1 cellular context compared by ENCODE assay signal in the genomic region with DNA sequence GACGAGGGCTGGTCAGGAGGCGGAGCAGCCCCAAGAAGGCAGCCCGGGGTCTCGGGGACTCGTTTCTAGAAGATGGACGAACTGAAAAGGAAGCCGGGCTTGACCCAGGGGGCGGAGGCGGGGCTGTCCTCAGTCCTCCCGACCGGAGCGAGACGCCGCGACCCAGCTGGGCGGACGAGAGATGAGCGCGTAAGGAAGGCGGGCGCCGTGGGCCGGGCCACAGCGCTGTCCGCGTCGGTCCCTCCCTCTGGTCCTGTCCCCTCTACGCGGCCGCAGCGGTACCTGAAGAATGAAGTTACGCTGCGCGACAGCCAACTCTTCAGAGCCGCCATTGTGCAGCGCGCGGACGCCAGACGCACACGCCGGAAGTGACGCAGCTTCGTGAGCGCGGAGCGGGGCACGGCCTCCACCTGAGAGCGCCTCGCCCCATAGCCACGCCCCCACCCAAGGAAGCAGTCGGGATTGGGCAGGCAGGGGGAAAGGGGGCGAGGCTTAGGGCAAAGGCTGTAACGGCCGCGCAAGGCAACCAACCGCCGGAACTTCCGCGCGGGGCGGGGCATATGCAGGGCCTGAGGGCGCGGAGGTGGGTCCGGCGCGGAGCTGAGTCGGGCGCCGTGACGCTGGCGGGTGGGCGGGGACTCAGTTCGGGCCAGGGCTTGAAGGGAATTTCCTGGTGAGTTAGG.
TF ChIP-seq lines count a peak whose summit lies in the region.

A gene (minus strand): TSS at position 370 of the 683 bp plus-strand sequence. CDS start 38 bp downstream, at position 332.

TF ChIP-seq in HepG2, 621 proteins besides CTCF, POLR2A, EP300 and RAD21 (continued from another document and continues in another):
- TF ChIP-seq, protein P1, sequence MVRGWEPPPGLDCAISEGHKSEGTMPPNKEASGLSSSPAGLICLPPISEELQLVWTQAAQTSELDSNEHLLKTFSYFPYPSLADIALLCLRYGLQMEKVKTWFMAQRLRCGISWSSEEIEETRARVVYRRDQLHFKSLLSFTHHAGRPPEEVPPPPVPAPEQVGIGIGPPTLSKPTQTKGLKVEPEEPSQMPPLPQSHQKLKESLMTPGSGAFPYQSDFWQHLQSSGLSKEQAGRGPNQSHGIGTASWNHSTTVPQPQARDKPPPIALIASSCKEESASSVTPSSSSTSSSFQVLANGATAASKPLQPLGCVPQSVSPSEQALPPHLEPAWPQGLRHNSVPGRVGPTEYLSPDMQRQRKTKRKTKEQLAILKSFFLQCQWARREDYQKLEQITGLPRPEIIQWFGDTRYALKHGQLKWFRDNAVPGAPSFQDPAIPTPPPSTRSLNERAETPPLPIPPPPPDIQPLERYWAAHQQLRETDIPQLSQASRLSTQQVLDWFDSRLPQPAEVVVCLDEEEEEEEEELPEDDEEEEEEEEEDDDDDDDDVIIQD (CRISPR knock-in tag; IDR thresholded peaks at IDR 0.05; ENCODE audit: low read depth) = peak; percentile 27; the same call in 1 of the 2 replicates
- TF ChIP-seq SCMH1 (CRISPR knock-in tag; IDR thresholded peaks at IDR 0.05; ENCODE audit: borderline replicate concordance) = no peak
- TF ChIP-seq, protein P2, sequence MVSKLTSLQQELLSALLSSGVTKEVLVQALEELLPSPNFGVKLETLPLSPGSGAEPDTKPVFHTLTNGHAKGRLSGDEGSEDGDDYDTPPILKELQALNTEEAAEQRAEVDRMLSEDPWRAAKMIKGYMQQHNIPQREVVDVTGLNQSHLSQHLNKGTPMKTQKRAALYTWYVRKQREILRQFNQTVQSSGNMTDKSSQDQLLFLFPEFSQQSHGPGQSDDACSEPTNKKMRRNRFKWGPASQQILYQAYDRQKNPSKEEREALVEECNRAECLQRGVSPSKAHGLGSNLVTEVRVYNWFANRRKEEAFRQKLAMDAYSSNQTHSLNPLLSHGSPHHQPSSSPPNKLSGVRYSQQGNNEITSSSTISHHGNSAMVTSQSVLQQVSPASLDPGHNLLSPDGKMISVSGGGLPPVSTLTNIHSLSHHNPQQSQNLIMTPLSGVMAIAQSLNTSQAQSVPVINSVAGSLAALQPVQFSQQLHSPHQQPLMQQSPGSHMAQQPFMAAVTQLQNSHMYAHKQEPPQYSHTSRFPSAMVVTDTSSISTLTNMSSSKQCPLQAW (CRISPR knock-in tag; IDR thresholded peaks at IDR 0.05) = peak; percentile 79
- TF ChIP-seq ZNF572 (CRISPR knock-in tag; IDR thresholded peaks at IDR 0.05) = no peak
- TF ChIP-seq, protein P3, sequence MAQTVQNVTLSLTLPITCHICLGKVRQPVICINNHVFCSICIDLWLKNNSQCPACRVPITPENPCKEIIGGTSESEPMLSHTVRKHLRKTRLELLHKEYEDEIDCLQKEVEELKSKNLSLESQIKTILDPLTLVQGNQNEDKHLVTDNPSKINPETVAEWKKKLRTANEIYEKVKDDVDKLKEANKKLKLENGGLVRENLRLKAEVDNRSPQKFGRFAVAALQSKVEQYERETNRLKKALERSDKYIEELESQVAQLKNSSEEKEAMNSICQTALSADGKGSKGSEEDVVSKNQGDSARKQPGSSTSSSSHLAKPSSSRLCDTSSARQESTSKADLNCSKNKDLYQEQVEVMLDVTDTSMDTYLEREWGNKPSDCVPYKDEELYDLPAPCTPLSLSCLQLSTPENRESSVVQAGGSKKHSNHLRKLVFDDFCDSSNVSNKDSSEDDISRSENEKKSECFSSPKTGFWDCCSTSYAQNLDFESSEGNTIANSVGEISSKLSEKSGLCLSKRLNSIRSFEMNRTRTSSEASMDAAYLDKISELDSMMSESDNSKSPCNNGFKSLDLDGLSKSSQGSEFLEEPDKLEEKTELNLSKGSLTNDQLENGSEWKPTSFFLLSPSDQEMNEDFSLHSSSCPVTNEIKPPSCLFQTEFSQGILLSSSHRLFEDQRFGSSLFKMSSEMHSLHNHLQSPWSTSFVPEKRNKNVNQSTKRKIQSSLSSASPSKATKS (CRISPR knock-in tag; IDR thresholded peaks at IDR 0.05) = no peak
- no peak for TF ChIP-seq SNAI1 (CRISPR knock-in tag; IDR thresholded peaks at IDR 0.05; ENCODE audit: borderline replicate concordance)
- TF ChIP-seq, protein P4, sequence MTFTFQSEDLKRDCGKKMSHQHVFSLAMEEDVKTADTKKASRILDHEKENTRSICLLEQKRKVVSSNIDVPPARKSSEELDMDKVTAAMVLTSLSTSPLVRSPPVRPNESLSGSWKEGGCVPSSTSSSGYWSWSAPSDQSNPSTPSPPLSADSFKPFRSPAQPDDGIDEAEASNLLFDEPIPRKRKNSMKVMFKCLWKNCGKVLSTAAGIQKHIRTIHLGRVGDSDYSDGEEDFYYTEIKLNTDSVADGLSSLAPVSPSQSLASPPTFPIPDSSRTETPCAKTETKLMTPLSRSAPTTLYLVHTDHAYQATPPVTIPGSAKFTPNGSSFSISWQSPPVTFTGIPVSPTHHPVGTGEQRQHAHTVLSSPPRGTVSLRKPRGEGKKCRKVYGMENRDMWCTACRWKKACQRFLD (CRISPR knock-in tag; IDR thresholded peaks at IDR 0.05; ENCODE audit: borderline replicate concordance) = no peak
- TF ChIP-seq ZNF644 (CRISPR knock-in tag; IDR thresholded peaks at IDR 0.05; ENCODE audit: low read depth) = no peak
- TF ChIP-seq, protein P5, sequence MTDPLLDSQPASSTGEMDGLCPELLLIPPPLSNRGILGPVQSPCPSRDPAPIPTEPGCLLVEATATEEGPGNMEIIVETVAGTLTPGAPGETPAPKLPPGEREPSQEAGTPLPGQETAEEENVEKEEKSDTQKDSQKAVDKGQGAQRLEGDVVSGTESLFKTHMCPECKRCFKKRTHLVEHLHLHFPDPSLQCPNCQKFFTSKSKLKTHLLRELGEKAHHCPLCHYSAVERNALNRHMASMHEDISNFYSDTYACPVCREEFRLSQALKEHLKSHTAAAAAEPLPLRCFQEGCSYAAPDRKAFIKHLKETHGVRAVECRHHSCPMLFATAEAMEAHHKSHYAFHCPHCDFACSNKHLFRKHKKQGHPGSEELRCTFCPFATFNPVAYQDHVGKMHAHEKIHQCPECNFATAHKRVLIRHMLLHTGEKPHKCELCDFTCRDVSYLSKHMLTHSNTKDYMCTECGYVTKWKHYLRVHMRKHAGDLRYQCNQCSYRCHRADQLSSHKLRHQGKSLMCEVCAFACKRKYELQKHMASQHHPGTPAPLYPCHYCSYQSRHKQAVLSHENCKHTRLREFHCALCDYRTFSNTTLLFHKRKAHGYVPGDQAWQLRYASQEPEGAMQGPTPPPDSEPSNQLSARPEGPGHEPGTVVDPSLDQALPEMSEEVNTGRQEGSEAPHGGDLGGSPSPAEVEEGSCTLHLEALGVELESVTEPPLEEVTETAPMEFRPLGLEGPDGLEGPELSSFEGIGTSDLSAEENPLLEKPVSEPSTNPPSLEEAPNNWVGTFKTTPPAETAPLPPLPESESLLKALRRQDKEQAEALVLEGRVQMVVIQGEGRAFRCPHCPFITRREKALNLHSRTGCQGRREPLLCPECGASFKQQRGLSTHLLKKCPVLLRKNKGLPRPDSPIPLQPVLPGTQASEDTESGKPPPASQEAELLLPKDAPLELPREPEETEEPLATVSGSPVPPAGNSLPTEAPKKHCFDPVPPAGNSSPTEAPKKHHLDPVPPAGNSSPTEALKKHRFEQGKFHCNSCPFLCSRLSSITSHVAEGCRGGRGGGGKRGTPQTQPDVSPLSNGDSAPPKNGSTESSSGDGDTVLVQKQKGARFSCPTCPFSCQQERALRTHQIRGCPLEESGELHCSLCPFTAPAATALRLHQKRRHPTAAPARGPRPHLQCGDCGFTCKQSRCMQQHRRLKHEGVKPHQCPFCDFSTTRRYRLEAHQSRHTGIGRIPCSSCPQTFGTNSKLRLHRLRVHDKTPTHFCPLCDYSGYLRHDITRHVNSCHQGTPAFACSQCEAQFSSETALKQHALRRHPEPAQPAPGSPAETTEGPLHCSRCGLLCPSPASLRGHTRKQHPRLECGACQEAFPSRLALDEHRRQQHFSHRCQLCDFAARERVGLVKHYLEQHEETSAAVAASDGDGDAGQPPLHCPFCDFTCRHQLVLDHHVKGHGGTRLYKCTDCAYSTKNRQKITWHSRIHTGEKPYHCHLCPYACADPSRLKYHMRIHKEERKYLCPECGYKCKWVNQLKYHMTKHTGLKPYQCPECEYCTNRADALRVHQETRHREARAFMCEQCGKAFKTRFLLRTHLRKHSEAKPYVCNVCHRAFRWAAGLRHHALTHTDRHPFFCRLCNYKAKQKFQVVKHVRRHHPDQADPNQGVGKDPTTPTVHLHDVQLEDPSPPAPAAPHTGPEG (CRISPR knock-in tag; IDR thresholded peaks at IDR 0.05) = no peak; the same call in 1 of the 2 replicates
- peak; percentile 83 for TF ChIP-seq RBM22 (optimal IDR thresholded peaks at IDR 0.05; ENCODE audit: low read length)
- no peak for TF ChIP-seq RARG (CRISPR knock-in tag; IDR thresholded peaks at IDR 0.05; ENCODE audit: low read depth)
- TF ChIP-seq RBAK (CRISPR knock-in tag; IDR thresholded peaks at IDR 0.05) = no peak
- TF ChIP-seq ZIK1 (CRISPR knock-in tag; IDR thresholded peaks at IDR 0.05; ENCODE audit: borderline replicate concordance, low read depth) = peak; percentile 41
- no peak for TF ChIP-seq ZNF484 (CRISPR knock-in tag; IDR thresholded peaks at IDR 0.05; ENCODE audit: borderline replicate concordance, low read depth)
- TF ChIP-seq BHLHE40 (IDR thresholded peaks at IDR 0.05; ENCODE audit: low read length) = peak; percentile 39; the same call in 1 of the 2 replicates
- TF ChIP-seq ZNF30 (CRISPR knock-in tag; IDR thresholded peaks at IDR 0.05) = no peak
- peak; percentile 91 for TF ChIP-seq ASH2L (IDR thresholded peaks at IDR 0.05; ENCODE audit: insufficient read length, low read depth, low read length)
- no peak for TF ChIP-seq ZNF292 (CRISPR knock-in tag; IDR thresholded peaks at IDR 0.05; ENCODE audit: borderline replicate concordance, low read depth)
- peak; percentile 98 for TF ChIP-seq KDM2A (CRISPR knock-in tag; IDR thresholded peaks at IDR 0.05; ENCODE audit: borderline replicate concordance, low read depth)
- 0 out of 2 replicates have a peak, but pooled peaks have one; percentile 54 for TF ChIP-seq ZFP36L2 (CRISPR knock-in tag; IDR thresholded peaks at IDR 0.05)
- no peak for TF ChIP-seq ZEB1 (IDR thresholded peaks at IDR 0.05; ENCODE audit: insufficient replicate concordance, low read depth)
- TF ChIP-seq SMAD9 (CRISPR knock-in tag; IDR thresholded peaks at IDR 0.05) = peak; percentile 56; the same call in 1 of the 2 replicates
- no peak for TF ChIP-seq ZNF180 (CRISPR knock-in tag; IDR thresholded peaks at IDR 0.05; ENCODE audit: borderline replicate concordance, low read depth)
- peak; percentile 67 for TF ChIP-seq KDM4B (CRISPR knock-in tag; IDR thresholded peaks at IDR 0.05)
- no peak for TF ChIP-seq GTF2F1 (IDR thresholded peaks at IDR 0.05; ENCODE audit: low read length)
- TF ChIP-seq ZC3H4 (CRISPR knock-in tag; IDR thresholded peaks at IDR 0.05; ENCODE audit: borderline replicate concordance) = no peak
- TF ChIP-seq, protein P6, sequence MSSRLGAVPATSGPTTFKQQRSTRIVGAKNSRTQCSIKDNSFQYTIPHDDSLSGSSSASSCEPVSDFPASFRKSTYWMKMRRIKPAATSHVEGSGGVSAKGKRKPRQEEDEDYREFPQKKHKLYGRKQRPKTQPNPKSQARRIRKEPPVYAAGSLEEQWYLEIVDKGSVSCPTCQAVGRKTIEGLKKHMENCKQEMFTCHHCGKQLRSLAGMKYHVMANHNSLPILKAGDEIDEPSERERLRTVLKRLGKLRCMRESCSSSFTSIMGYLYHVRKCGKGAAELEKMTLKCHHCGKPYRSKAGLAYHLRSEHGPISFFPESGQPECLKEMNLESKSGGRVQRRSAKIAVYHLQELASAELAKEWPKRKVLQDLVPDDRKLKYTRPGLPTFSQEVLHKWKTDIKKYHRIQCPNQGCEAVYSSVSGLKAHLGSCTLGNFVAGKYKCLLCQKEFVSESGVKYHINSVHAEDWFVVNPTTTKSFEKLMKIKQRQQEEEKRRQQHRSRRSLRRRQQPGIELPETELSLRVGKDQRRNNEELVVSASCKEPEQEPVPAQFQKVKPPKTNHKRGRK (CRISPR knock-in tag; IDR thresholded peaks at IDR 0.05) = no peak
- TF ChIP-seq ZNF607 (CRISPR knock-in tag; IDR thresholded peaks at IDR 0.05; ENCODE audit: borderline replicate concordance) = no peak; the same call in none of the 2 replicates
- TF ChIP-seq ZNF510 (CRISPR knock-in tag; IDR thresholded peaks at IDR 0.05; ENCODE audit: low read depth) = no peak
- no peak for TF ChIP-seq NCOA5 (CRISPR knock-in tag; IDR thresholded peaks at IDR 0.05)
- TF ChIP-seq, protein P7, sequence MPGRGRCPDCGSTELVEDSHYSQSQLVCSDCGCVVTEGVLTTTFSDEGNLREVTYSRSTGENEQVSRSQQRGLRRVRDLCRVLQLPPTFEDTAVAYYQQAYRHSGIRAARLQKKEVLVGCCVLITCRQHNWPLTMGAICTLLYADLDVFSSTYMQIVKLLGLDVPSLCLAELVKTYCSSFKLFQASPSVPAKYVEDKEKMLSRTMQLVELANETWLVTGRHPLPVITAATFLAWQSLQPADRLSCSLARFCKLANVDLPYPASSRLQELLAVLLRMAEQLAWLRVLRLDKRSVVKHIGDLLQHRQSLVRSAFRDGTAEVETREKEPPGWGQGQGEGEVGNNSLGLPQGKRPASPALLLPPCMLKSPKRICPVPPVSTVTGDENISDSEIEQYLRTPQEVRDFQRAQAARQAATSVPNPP (CRISPR knock-in tag; IDR thresholded peaks at IDR 0.05) = no peak
- no peak for TF ChIP-seq ZNF737 (CRISPR knock-in tag; IDR thresholded peaks at IDR 0.05; ENCODE audit: borderline replicate concordance)
- TF ChIP-seq, protein P8, sequence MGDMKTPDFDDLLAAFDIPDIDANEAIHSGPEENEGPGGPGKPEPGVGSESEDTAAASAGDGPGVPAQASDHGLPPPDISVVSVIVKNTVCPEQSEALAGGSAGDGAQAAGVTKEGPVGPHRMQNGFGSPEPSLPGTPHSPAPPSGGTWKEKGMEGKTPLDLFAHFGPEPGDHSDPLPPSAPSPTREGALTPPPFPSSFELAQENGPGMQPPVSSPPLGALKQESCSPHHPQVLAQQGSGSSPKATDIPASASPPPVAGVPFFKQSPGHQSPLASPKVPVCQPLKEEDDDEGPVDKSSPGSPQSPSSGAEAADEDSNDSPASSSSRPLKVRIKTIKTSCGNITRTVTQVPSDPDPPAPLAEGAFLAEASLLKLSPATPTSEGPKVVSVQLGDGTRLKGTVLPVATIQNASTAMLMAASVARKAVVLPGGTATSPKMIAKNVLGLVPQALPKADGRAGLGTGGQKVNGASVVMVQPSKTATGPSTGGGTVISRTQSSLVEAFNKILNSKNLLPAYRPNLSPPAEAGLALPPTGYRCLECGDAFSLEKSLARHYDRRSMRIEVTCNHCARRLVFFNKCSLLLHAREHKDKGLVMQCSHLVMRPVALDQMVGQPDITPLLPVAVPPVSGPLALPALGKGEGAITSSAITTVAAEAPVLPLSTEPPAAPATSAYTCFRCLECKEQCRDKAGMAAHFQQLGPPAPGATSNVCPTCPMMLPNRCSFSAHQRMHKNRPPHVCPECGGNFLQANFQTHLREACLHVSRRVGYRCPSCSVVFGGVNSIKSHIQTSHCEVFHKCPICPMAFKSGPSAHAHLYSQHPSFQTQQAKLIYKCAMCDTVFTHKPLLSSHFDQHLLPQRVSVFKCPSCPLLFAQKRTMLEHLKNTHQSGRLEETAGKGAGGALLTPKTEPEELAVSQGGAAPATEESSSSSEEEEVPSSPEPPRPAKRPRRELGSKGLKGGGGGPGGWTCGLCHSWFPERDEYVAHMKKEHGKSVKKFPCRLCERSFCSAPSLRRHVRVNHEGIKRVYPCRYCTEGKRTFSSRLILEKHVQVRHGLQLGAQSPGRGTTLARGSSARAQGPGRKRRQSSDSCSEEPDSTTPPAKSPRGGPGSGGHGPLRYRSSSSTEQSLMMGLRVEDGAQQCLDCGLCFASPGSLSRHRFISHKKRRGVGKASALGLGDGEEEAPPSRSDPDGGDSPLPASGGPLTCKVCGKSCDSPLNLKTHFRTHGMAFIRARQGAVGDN (CRISPR knock-in tag; IDR thresholded peaks at IDR 0.05) = peak; percentile 77
- TF ChIP-seq, protein P9, sequence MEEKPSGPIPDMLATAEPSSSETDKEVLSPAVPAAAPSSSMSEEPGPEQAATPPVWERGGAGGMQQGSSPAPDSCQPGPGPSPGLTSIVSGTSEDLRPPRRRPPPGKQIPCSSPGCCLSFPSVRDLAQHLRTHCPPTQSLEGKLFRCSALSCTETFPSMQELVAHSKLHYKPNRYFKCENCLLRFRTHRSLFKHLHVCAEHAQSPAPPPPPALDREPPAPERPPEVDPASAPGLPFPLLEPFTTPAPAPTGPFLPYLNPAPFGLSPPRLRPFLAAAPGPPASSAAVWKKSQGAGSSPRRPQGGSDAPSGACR (CRISPR knock-in tag; IDR thresholded peaks at IDR 0.05) = no peak; the same call in 1 of the 2 replicates
- TF ChIP-seq HNF4A (CRISPR knock-in tag; IDR thresholded peaks at IDR 0.05) = no peak
